Comparison of ENCODE assay signal across 8 cellular contexts in genomic region chr16:81095953-81096714, GRCh38. TPM values are rescaled to one million over a fixed set of nuclear protein-coding genes. Genes with fewer than 3 reads are reported as not detected.
DNase-seq lines count a peak whose midpoint lies in the region; ATAC-seq lines count a peak whose summit lies in the region.

TSS of gene GCSH (minus strand) at chr16:81096395. CDS start at chr16:81096278, 117 bp downstream.

- peaks cover 0 to 3% of the 10 kb centered on the region in 2 donors for H3K36me3 Mint-ChIP-seq in CD4-positive, alpha-beta memory T cell

- peak; percentile 98 for ATAC-seq in GM19467 (IDR thresholded peaks at IDR 0.05; ENCODE audit: unreplicated experiment)

- CTCF ChIA-PET in CD4-positive, alpha-beta memory T cell (lab: Charles Lee; ENCODE audit: partially characterized antibody): no interaction called here
- CTCF ChIA-PET in activated CD8-positive, alpha-beta memory T cell treated with anti-CD3 and anti-CD28 coated beads for 36 hours (lab: Charles Lee): interaction anchor here (1.5 kb wide), 1 partner anchor 60 kb away, joined by 4 read pairs; the partner anchor contains the start of gene ATMIN

- peak within 1 kb of the TSS; percentile 69 to 73 for H3K4me3 ChIP-seq in CD4-positive, alpha-beta memory T cell (ENCODE audit: low read length in 2 of 2)
- H3K4me3 ChIP-seq in effector memory CD4-positive, alpha-beta T cell (ENCODE audit: insufficient read depth, low read depth, low read length, poor library complexity, severe bottlenecking): peak within 1 kb of the TSS; percentile 76

- no peaks in the 10 kb centered on the region for H3K36me3 ChIP-seq in CD4-positive, alpha-beta memory T cell (ENCODE audit: insufficient read depth, low read length)
- no peaks in the 10 kb centered on the region for H3K36me3 ChIP-seq in effector memory CD4-positive, alpha-beta T cell (ENCODE audit: control insufficient read depth, insufficient read depth, low read length)

- no peaks in the 10 kb centered on the region for H3K9me3 Mint-ChIP-seq in CD4-positive, alpha-beta memory T cell

- POLR2A ChIA-PET in CD4-positive, alpha-beta memory T cell (lab: Charles Lee; ENCODE audit: partially characterized antibody): interaction anchor here (1.7 kb wide), 1 partner anchor 19 kb away, joined by 8 read pairs; the partner anchor contains the start of gene C16orf46
- POLR2A ChIA-PET in activated CD8-positive, alpha-beta memory T cell treated with anti-CD3 and anti-CD28 coated beads for 36 hours (lab: Charles Lee): no interaction called here

- intact Hi-C loops in CD4-positive, alpha-beta memory T cell (cut with micrococcal nuclease): loop anchor here (1.0 to 2.0 kb wide), 5 partner anchors 19 to 349 kb away; partner anchors contain the start of genes ATMIN, C16orf46, CENPN and CMIP

- no peaks in the 10 kb centered on the region for H3K27me3 Mint-ChIP-seq in CD4-positive, alpha-beta memory T cell

- peak within 1 kb of the TSS; percentile 67 to 90 (median 85) for H3K4me3 Mint-ChIP-seq in CD4-positive, alpha-beta memory T cell

- DNase-seq in CD4-positive, alpha-beta memory T cell: peak; percentile 97 to 99 (median 99)
- DNase-seq in HS-27A (ENCODE audit: low read depth) (peak; percentile 95), NK-92 (lab: John Stamatoyannopoulos, UW; ENCODE audit: unreplicated experiment) (peak; percentile 91), lung microvascular endothelial cell (ENCODE audit: low read depth in 2 of 2) (peak; percentile 99 to 100)
- peak; percentile 96 to 98 (median 97) for DNase-seq in effector memory CD4-positive, alpha-beta T cell
- peak; percentile 92 to 97 (median 96) for DNase-seq in stimulated activated CD4-positive, alpha-beta T cell treated with anti-CD3 and anti-CD28 coated beads, TNF-alpha, amount 100 ng/mL, for 48 hours (ENCODE audit: low read depth in 3 of 3)

- H3K27ac Mint-ChIP-seq in CD4-positive, alpha-beta memory T cell: peak within 1 kb of the TSS; percentile 18 to 83 (median 48)

- peaks cover 4 to 17% (median 5%) of the 10 kb centered on the region in 4 donors for H3K4me1 Mint-ChIP-seq in CD4-positive, alpha-beta memory T cell

- peak within 1 kb of the TSS; percentile 37 for H3K27ac ChIP-seq in CD4-positive, alpha-beta memory T cell (ENCODE audit: low read depth, low read length)
- H3K27ac ChIP-seq in effector memory CD4-positive, alpha-beta T cell (ENCODE audit: insufficient read depth, low read length, poor library complexity, severe bottlenecking): peak within 1 kb of the TSS; percentile 54

- no peaks in the 10 kb centered on the region for H3K9me3 ChIP-seq in CD4-positive, alpha-beta memory T cell (ENCODE audit: control insufficient read depth in 1 of 2, low read length in 2 of 2)
- H3K9me3 ChIP-seq in effector memory CD4-positive, alpha-beta T cell (ENCODE audit: control insufficient read depth, low read length): no peaks in the 10 kb centered on the region

- H3K4me1 ChIP-seq in CD4-positive, alpha-beta memory T cell (ENCODE audit: insufficient read depth, low read length): peaks cover 11% of the 10 kb centered on the region
- peaks cover 7% of the 10 kb centered on the region for H3K4me1 ChIP-seq in effector memory CD4-positive, alpha-beta T cell (ENCODE audit: control insufficient read depth, insufficient read depth, low read length, poor library complexity, severe bottlenecking)

- H3K27me3 ChIP-seq in CD4-positive, alpha-beta memory T cell (ENCODE audit: insufficient read depth, low read length): no peaks in the 10 kb centered on the region
- H3K27me3 ChIP-seq in effector memory CD4-positive, alpha-beta T cell (replicated peaks; ENCODE audit: control insufficient read depth, insufficient read depth, low read length, poor library complexity, severe bottlenecking): no peaks in the 10 kb centered on the region

RNA-seq across cellular contexts. Expression of gene GCSH, which starts in this region (rescaled TPM):
- total RNA-seq in CD4-positive, alpha-beta memory T cell: 1 to 10 TPM; 3.5 to 4.9 TPM
- 1 to 10 TPM; 4.7 to 8.0 TPM for polyA plus RNA-seq in CD4-positive, alpha-beta memory T cell
- 10 to 100 TPM; 29.4 to 30.8 TPM for total RNA-seq in activated CD8-positive, alpha-beta memory T cell treated with anti-CD3 and anti-CD28 coated beads for 36 hours
- total RNA-seq in lung microvascular endothelial cell: 7.5 and 8.3 TPM in 2 replicates

Comparison
In these comparisons a context has a peak if more than half of its experiments do, and no peak if none do; other contexts are left out.
1. Peak in every context shown above with its lines: DNase-seq, ATAC-seq, H3K4me3 ChIP-seq and H3K27ac ChIP-seq.